Comparison of ENCODE assay signal across 19 cellular contexts in the genomic region with DNA sequence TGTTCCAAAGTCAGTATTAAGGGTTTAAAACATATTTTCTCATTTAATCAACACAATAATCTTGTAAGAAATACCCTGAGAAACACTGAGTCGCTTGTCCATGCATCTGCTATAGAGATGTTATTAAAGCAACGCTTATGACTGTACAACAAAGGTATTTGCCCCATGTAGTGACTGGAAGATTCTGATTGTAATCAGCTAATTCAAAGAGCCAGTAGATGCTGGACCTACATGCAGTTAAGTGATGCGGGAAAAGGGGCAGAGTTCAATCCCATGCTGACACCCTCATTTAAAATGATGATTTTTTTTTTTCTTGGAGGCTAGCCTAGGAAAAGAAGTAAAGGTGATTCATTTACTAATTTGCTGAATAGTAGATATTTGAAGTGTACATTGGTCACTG.
DNase-seq lines count a peak whose midpoint lies in the region; TF ChIP-seq lines count a peak whose summit lies in the region.
"Had no signal": no experiment of that assay in that cellular context is flagged by ENCODE, and none has a peak within 500 bp of the region (broad histone marks: within the 10 kb centered on the region; RNA-seq: fewer than 3 reads in every experiment).

No MANE protein-coding gene starts in this region.

- peaks cover 14% of the 10 kb centered on the region for H3K9me3 Mint-ChIP-seq in activated T-cell treated with anti-CD3 and anti-CD28 coated beads, Interleukin-2, amount 50 U/mL, for 24 hours

- no peaks in the 10 kb centered on the region for H3K27me3 Mint-ChIP-seq in activated T-cell treated with anti-CD3 and anti-CD28 coated beads, Interleukin-2, amount 50 U/mL, for 24 hours

- peaks cover 9% of the 10 kb centered on the region for H3K4me1 Mint-ChIP-seq in activated T-cell treated with anti-CD3 and anti-CD28 coated beads, Interleukin-2, amount 50 U/mL, for 24 hours (ENCODE audit: low read depth)

- peak; percentile 68 for DNase-seq in EL
- peak; percentile 89 for DNase-seq in M059J (ENCODE audit: low read depth)
- DNase-seq in epithelial cell of esophagus (ENCODE audit: low read depth): peak; percentile 26
- peak; percentile 47 for DNase-seq in renal cortical epithelial cell (ENCODE audit: low read depth)
- no peak for DNase-seq in effector CD8-positive, alpha-beta T cell (lab: John Stamatoyannopoulos, UW)
- no peak for DNase-seq in amniotic stem cell (lab: John Stamatoyannopoulos, UW)
- DNase-seq in activated T-cell treated with anti-CD3 and anti-CD28 coated beads, Interleukin-2, amount 50 U/mL, for 24 hours: no peak
- DNase-seq: Calu3; CD8-positive, alpha-beta T cell; DMS53; H7; MV-4-11; NCI-H187; NCI-H2107; NCI-H510A; NCI-H748 treated with DMSO at 0.1 percent for 48 hours; NK-92 treated with Interleukin-12 subunit alpha and Interleukin-12 subunit beta, amount 100 ng/mL, for 24 hours had no signal

- H3K4me3 ChIP-seq in epithelial cell of esophagus (ENCODE audit: low read length): no peak overlapping the region
- H3K4me3 ChIP-seq: A549; BLaER1 treated with 17β-estradiol and CSF1 and Interleukin-3, amounts not matched to agents 10 nM and 100 nM had no signal

- no peak overlapping the region for H3K4me3 Mint-ChIP-seq in activated T-cell treated with anti-CD3 and anti-CD28 coated beads, Interleukin-2, amount 50 U/mL, for 24 hours
- H3K4me3 Mint-ChIP-seq: CD8-positive, alpha-beta T cell had no signal

- no peaks in the 10 kb centered on the region for H3K36me3 Mint-ChIP-seq in activated T-cell treated with anti-CD3 and anti-CD28 coated beads, Interleukin-2, amount 50 U/mL, for 24 hours (ENCODE audit: low read depth)
- H3K36me3 Mint-ChIP-seq: CD8-positive, alpha-beta T cell had no signal

- TF ChIP-seq CTCF in epithelial cell of esophagus (IDR thresholded peaks at IDR 0.05; ENCODE audit: insufficient read depth, low read depth, low read length, missing control alignments): no peak

- no peak overlapping the region for H3K27ac Mint-ChIP-seq in activated T-cell treated with anti-CD3 and anti-CD28 coated beads, Interleukin-2, amount 50 U/mL, for 24 hours
- H3K27ac Mint-ChIP-seq: CD8-positive, alpha-beta T cell had no signal

Comparison
In these comparisons a context has a peak if more than half of its experiments do, and no peak if none do; other contexts are left out.
1. DNase-seq: peak in EL (single experiment), M059J (single experiment), epithelial cell of esophagus (single experiment) and renal cortical epithelial cell (single experiment); none in effector CD8-positive, alpha-beta T cell (single experiment), amniotic stem cell (single experiment) and activated T-cell treated with anti-CD3 and anti-CD28 coated beads, Interleukin-2, amount 50 U/mL, for 24 hours (single experiment).